In genomic region chr17:3828151-3828851, GRCh38 we compare ENCODE assay signal across 14 cellular contexts. TPM values are rescaled to one million over a fixed set of nuclear protein-coding genes. Genes with fewer than 3 reads are reported as not detected.
DNase-seq lines count a peak whose midpoint lies in the region; ATAC-seq and TF ChIP-seq lines count a peak whose summit lies in the region.
"Had no signal": no experiment of that assay in that cellular context is flagged by ENCODE, and none has a peak within 500 bp of the region (broad histone marks: within the 10 kb centered on the region; RNA-seq: fewer than 3 reads in every experiment).

No MANE protein-coding gene starts in this region.

- ATAC-seq in activated CD4-positive, CD25-positive, alpha-beta regulatory T cell treated with anti-CD3 and anti-CD28 coated beads, Interleukin-2, amount 50 U/mL, for 24 hours, result no peak

- H3K4me3 ChIP-seq in AG10803 (ENCODE audit: low read length) (no peak overlapping the region), osteoblast (ENCODE audit: insufficient read depth, low read length) (no peak overlapping the region), vagina (no peak overlapping the region)

- intact Hi-C loops in vagina (cut with DNase I), result no loop called here

- no peaks in the 10 kb centered on the region for H4K20me1 ChIP-seq in osteoblast (ENCODE audit: insufficient read depth, low read length)

- H2AFZ ChIP-seq in osteoblast (ENCODE audit: low read length), result no peak overlapping the region

- no peaks in the 10 kb centered on the region for H3K4me1 ChIP-seq in osteoblast (ENCODE audit: insufficient read depth, low read length)
- peaks cover 9% of the 10 kb centered on the region for H3K4me1 ChIP-seq in vagina

- TF ChIP-seq CTCF in AG10803 (conservative IDR thresholded peaks at IDR 0.05; ENCODE audit: low read length) (no peak), osteoblast (IDR thresholded peaks at IDR 0.05; ENCODE audit: extremely low read depth, low read depth, low read length) (no peak), vagina (IDR thresholded peaks at IDR 0.05) (no peak)

- DNase-seq in AG10803 (ENCODE audit: low read depth) (peak; percentile 80), NCI-H446 (lab: John Stamatoyannopoulos, UW) (peak; percentile 8 to 65), fibroblast of the conjunctiva (ENCODE audit: low read depth) (peak; percentile 35), osteoblast (ENCODE audit: insufficient read length, low spot score, missing footprints) (peak; percentile 68), cortex of kidney (lab: John Stamatoyannopoulos, UW) (no peak), vagina (ENCODE audit: extremely low spot score in 2 of 2) (no peak), SKM-1 treated with dmso at 0.1 percent for 144 hours (lab: John Stamatoyannopoulos, UW; ENCODE audit: unreplicated experiment) (no peak)
- DNase-seq: mesendoderm; SK-N-SH; stimulated activated CD4-positive, alpha-beta T cell treated with anti-CD3 and anti-CD28 coated beads, Interleukin-4, amount 100 ng/mL, for 4 hours; stimulated activated naive CD4-positive, alpha-beta T cell treated with Interleukin-2 at 50 U/mL for 16 hours; WERI-Rb-1 had no signal

- TF ChIP-seq POLR2A in vagina (IDR thresholded peaks at IDR 0.05), result no peak

- H3K27me3 ChIP-seq in osteoblast (ENCODE audit: insufficient read depth, low read length) (no peaks in the 10 kb centered on the region), vagina (no peaks in the 10 kb centered on the region)

- peak overlapping the region; percentile 6 for H3K27ac ChIP-seq in osteoblast (ENCODE audit: low read depth, low read length)
- H3K27ac ChIP-seq in vagina, result no peak overlapping the region
- H3K27ac ChIP-seq: KMS-11, WERI-Rb-1 had no signal

- H3K4me2 ChIP-seq in osteoblast (ENCODE audit: insufficient read depth, low read length), result no peak overlapping the region
- H3K4me2 ChIP-seq: KMS-11, SK-N-SH had no signal

- peaks cover 11% of the 10 kb centered on the region for H3K79me2 ChIP-seq in osteoblast (ENCODE audit: insufficient read depth, low read length)

- H3K36me3 ChIP-seq in osteoblast (ENCODE audit: insufficient read depth, low read length) (peaks cover 45% of the 10 kb centered on the region), vagina (peaks cover 0 to 36% of the 10 kb centered on the region in 2 donors)

- H3K9me3 ChIP-seq in osteoblast (ENCODE audit: low read depth, low read length) (no peaks in the 10 kb centered on the region), vagina (no peaks in the 10 kb centered on the region)
- H3K9me3 ChIP-seq: SK-N-SH had no signal

RNA-seq across cellular contexts. Expression of gene NCBP3, which starts 17.7 kb away (rescaled TPM):
- total RNA-seq in osteoblast (21.4 and 24.2 TPM in 2 replicates), vagina (20.6 TPM)

RNA-seq across cellular contexts. Expression of gene ITGAE, which starts 27.3 kb away (rescaled TPM):
- 10.5 and 12.4 TPM in 2 replicates for total RNA-seq in osteoblast
- 30.9 TPM for total RNA-seq in vagina

Comparison
In these comparisons a context has a peak if more than half of its experiments do, and no peak if none do; other contexts are left out.
1. DNase-seq: peak in AG10803 (single experiment), NCI-H446 (2 of 2), fibroblast of the conjunctiva (single experiment) and osteoblast (single experiment); none in cortex of kidney (single experiment), vagina (0 of 2) and SKM-1 treated with dmso at 0.1 percent for 144 hours (single experiment).